1 cellular context compared by ENCODE assay signal in the genomic region with DNA sequence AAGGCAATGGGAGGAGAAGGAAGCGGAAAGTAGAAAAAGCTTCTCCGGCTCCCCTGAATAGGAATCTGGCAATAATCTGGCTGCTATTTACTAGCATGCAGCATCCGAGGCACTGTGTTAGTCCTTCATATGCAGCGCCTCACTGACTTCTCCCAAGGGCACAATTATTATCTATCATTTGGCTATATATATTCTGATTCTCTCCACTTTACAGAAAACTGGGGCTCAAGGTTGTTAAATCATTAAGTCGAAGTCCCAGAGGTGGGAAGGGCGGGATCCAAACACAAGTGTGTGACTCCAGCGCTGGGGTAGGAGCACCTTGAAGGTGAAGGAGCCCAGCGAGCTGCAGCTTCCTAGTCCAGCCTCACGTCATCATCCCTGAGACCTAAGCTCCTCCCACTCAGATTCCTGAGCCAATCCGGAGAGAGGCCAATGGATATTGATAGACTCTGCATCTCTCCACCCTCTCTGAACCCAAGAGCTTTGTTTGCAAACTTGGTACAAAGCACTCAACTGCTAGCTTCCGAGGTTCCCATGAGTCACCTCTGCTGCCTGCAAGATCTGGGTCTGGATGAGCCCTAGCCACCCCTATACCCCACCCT.
TF ChIP-seq lines count a peak whose summit lies in the region.

No MANE protein-coding gene starts in this region.

TF ChIP-seq in K562, 482 proteins besides CTCF, POLR2A, EP300 and RAD21 (continued from another document and continues in another):
- TF ChIP-seq, protein P1, sequence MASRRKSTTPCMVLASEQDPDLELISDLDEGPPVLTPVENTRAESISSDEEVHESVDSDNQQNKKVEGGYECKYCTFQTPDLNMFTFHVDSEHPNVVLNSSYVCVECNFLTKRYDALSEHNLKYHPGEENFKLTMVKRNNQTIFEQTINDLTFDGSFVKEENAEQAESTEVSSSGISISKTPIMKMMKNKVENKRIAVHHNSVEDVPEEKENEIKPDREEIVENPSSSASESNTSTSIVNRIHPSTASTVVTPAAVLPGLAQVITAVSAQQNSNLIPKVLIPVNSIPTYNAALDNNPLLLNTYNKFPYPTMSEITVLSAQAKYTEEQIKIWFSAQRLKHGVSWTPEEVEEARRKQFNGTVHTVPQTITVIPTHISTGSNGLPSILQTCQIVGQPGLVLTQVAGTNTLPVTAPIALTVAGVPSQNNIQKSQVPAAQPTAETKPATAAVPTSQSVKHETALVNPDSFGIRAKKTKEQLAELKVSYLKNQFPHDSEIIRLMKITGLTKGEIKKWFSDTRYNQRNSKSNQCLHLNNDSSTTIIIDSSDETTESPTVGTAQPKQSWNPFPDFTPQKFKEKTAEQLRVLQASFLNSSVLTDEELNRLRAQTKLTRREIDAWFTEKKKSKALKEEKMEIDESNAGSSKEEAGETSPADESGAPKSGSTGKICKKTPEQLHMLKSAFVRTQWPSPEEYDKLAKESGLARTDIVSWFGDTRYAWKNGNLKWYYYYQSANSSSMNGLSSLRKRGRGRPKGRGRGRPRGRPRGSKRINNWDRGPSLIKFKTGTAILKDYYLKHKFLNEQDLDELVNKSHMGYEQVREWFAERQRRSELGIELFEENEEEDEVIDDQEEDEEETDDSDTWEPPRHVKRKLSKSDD (conservative IDR thresholded peaks at IDR 0.05; ENCODE audit: low read length): no peak
- no peak for TF ChIP-seq CBX5 (IDR thresholded peaks at IDR 0.05; ENCODE audit: borderline replicate concordance, low read depth)
- TF ChIP-seq ZBTB8A (IDR thresholded peaks at IDR 0.05; ENCODE audit: partially characterized antibody): no peak
- TF ChIP-seq, protein P2, sequence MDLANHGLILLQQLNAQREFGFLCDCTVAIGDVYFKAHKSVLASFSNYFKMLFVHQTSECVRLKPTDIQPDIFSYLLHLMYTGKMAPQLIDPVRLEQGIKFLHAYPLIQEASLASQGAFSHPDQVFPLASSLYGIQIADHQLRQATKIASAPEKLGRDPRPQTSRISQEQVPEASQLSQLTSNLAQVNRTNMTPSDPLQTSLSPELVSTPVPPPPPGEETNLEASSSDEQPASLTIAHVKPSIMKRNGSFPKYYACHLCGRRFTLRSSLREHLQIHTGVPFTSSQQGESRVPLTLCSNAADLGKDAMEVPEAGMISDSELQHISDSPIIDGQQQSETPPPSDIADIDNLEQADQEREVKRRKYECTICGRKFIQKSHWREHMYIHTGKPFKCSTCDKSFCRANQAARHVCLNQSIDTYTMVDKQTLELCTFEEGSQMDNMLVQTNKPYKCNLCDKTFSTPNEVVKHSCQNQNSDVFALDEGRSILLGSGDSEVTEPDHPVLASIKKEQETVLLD (IDR thresholded peaks at IDR 0.05): no peak
- TF ChIP-seq POLR3A (IDR thresholded peaks at IDR 0.05; ENCODE audit: borderline replicate concordance, extremely low read depth, insufficient read depth, insufficient read length): no peak
- TF ChIP-seq, protein P3, sequence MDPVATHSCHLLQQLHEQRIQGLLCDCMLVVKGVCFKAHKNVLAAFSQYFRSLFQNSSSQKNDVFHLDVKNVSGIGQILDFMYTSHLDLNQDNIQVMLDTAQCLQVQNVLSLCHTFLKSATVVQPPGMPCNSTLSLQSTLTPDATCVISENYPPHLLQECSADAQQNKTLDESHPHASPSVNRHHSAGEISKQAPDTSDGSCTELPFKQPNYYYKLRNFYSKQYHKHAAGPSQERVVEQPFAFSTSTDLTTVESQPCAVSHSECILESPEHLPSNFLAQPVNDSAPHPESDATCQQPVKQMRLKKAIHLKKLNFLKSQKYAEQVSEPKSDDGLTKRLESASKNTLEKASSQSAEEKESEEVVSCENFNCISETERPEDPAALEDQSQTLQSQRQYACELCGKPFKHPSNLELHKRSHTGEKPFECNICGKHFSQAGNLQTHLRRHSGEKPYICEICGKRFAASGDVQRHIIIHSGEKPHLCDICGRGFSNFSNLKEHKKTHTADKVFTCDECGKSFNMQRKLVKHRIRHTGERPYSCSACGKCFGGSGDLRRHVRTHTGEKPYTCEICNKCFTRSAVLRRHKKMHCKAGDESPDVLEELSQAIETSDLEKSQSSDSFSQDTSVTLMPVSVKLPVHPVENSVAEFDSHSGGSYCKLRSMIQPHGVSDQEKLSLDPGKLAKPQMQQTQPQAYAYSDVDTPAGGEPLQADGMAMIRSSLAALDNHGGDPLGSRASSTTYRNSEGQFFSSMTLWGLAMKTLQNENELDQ (CRISPR knock-in tag; IDR thresholded peaks at IDR 0.05; ENCODE audit: borderline replicate concordance): no peak
- TF ChIP-seq ARID1B (IDR thresholded peaks at IDR 0.05): no peak
- no peak for TF ChIP-seq TAF9B (IDR thresholded peaks at IDR 0.05; ENCODE audit: partially characterized antibody)
- TF ChIP-seq TBL1XR1 (IDR thresholded peaks at IDR 0.05; ENCODE audit: low read length in 2 of 2): 0 out of 4 replicates have a peak, but pooled peaks of 1 of the 2 experiments have one; percentile 7
- TF ChIP-seq CBX8 (IDR thresholded peaks at IDR 0.05; ENCODE audit: borderline replicate concordance, extremely low read depth, low read depth, low read length, poor library complexity, severe bottlenecking): no peak
- TF ChIP-seq, protein P4, sequence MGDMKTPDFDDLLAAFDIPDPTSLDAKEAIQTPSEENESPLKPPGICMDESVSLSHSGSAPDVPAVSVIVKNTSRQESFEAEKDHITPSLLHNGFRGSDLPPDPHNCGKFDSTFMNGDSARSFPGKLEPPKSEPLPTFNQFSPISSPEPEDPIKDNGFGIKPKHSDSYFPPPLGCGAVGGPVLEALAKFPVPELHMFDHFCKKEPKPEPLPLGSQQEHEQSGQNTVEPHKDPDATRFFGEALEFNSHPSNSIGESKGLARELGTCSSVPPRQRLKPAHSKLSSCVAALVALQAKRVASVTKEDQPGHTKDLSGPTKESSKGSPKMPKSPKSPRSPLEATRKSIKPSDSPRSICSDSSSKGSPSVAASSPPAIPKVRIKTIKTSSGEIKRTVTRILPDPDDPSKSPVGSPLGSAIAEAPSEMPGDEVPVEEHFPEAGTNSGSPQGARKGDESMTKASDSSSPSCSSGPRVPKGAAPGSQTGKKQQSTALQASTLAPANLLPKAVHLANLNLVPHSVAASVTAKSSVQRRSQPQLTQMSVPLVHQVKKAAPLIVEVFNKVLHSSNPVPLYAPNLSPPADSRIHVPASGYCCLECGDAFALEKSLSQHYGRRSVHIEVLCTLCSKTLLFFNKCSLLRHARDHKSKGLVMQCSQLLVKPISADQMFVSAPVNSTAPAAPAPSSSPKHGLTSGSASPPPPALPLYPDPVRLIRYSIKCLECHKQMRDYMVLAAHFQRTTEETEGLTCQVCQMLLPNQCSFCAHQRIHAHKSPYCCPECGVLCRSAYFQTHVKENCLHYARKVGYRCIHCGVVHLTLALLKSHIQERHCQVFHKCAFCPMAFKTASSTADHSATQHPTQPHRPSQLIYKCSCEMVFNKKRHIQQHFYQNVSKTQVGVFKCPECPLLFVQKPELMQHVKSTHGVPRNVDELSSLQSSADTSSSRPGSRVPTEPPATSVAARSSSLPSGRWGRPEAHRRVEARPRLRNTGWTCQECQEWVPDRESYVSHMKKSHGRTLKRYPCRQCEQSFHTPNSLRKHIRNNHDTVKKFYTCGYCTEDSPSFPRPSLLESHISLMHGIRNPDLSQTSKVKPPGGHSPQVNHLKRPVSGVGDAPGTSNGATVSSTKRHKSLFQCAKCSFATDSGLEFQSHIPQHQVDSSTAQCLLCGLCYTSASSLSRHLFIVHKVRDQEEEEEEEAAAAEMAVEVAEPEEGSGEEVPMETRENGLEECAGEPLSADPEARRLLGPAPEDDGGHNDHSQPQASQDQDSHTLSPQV (IDR thresholded peaks at IDR 0.05): 0 out of 2 replicates have a peak, but pooled peaks have one; percentile 31
- TF ChIP-seq NRF1 (conservative IDR thresholded peaks at IDR 0.05 in 1 of 2, IDR thresholded peaks at IDR 0.05 in 1 of 2): 0 out of 4 replicates have a peak, but pooled peaks of 1 of the 2 experiments have one; percentile 27
- no peak for TF ChIP-seq SNIP1 (IDR thresholded peaks at IDR 0.05; ENCODE audit: low read depth)
- TF ChIP-seq RBM22 (IDR thresholded peaks at IDR 0.05; ENCODE audit: low read depth, low read length, poor library complexity, severe bottlenecking): no peak
- TF ChIP-seq, protein P5, sequence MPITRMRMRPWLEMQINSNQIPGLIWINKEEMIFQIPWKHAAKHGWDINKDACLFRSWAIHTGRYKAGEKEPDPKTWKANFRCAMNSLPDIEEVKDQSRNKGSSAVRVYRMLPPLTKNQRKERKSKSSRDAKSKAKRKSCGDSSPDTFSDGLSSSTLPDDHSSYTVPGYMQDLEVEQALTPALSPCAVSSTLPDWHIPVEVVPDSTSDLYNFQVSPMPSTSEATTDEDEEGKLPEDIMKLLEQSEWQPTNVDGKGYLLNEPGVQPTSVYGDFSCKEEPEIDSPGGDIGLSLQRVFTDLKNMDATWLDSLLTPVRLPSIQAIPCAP (CRISPR knock-in tag; IDR thresholded peaks at IDR 0.05; ENCODE audit: borderline replicate concordance): no peak
- TF ChIP-seq POLR2B (IDR thresholded peaks at IDR 0.05; ENCODE audit: low read depth, partially characterized antibody): peak; percentile 66
- TF ChIP-seq HDGF (IDR thresholded peaks at IDR 0.05): no peak; the same call in 1 of the 2 replicates
- TF ChIP-seq, protein P6, sequence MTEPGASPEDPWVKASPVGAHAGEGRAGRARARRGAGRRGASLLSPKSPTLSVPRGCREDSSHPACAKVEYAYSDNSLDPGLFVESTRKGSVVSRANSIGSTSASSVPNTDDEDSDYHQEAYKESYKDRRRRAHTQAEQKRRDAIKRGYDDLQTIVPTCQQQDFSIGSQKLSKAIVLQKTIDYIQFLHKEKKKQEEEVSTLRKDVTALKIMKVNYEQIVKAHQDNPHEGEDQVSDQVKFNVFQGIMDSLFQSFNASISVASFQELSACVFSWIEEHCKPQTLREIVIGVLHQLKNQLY (CRISPR knock-in tag; conservative IDR thresholded peaks at IDR 0.05): no peak
- TF ChIP-seq, protein P7, sequence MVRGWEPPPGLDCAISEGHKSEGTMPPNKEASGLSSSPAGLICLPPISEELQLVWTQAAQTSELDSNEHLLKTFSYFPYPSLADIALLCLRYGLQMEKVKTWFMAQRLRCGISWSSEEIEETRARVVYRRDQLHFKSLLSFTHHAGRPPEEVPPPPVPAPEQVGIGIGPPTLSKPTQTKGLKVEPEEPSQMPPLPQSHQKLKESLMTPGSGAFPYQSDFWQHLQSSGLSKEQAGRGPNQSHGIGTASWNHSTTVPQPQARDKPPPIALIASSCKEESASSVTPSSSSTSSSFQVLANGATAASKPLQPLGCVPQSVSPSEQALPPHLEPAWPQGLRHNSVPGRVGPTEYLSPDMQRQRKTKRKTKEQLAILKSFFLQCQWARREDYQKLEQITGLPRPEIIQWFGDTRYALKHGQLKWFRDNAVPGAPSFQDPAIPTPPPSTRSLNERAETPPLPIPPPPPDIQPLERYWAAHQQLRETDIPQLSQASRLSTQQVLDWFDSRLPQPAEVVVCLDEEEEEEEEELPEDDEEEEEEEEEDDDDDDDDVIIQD (CRISPR knock-in tag; IDR thresholded peaks at IDR 0.05): no peak
- TF ChIP-seq BHLHE40 (IDR thresholded peaks at IDR 0.05; ENCODE audit: low read length): no peak
- peak; percentile 78 for TF ChIP-seq ESRRA (IDR thresholded peaks at IDR 0.05; ENCODE audit: borderline replicate concordance, low read depth)
- TF ChIP-seq CREM (IDR thresholded peaks at IDR 0.05; ENCODE audit: low read depth): peak; percentile 85
- no peak for TF ChIP-seq ATF1 (CRISPR knock-in tag; IDR thresholded peaks at IDR 0.05)
- TF ChIP-seq ATF1 (tag; IDR thresholded peaks at IDR 0.05): peak; percentile 76
- TF ChIP-seq RB1 (IDR thresholded peaks at IDR 0.05; ENCODE audit: low read depth): no peak
- TF ChIP-seq MCM5 (IDR thresholded peaks at IDR 0.05; ENCODE audit: low read depth): no peak
- no peak for TF ChIP-seq MYC (IDR thresholded peaks at IDR 0.05; ENCODE audit: low read depth, low read length)
- TF ChIP-seq MYC (CRISPR knock-in tag; IDR thresholded peaks at IDR 0.05; ENCODE audit: borderline replicate concordance, low read depth): no peak
- TF ChIP-seq NFE2 (IDR thresholded peaks at IDR 0.05; ENCODE audit: low read depth): no peak
- TF ChIP-seq ZNF143 (CRISPR knock-in tag; IDR thresholded peaks at IDR 0.05): no peak
- no peak for TF ChIP-seq YY1 (IDR thresholded peaks at IDR 0.05; ENCODE audit: borderline replicate concordance in 1 of 3, control insufficient read depth in 1 of 3, extremely low read depth in 1 of 3, insufficient read depth in 3 of 3, insufficient read length in 1 of 3, insufficient replicate concordance in 2 of 3, low read depth in 1 of 3, low read length in 2 of 3)
- TF ChIP-seq, protein P8, sequence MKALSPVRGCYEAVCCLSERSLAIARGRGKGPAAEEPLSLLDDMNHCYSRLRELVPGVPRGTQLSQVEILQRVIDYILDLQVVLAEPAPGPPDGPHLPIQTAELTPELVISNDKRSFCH (CRISPR knock-in tag; IDR thresholded peaks at IDR 0.05): no peak
- TF ChIP-seq, protein P8 (tag; IDR thresholded peaks at IDR 0.05): no peak
- TF ChIP-seq SAP30 (IDR thresholded peaks at IDR 0.05; ENCODE audit: borderline replicate concordance, insufficient read depth, low read depth, low read length, poor library complexity, severe bottlenecking): no peak
- TF ChIP-seq, protein P9, sequence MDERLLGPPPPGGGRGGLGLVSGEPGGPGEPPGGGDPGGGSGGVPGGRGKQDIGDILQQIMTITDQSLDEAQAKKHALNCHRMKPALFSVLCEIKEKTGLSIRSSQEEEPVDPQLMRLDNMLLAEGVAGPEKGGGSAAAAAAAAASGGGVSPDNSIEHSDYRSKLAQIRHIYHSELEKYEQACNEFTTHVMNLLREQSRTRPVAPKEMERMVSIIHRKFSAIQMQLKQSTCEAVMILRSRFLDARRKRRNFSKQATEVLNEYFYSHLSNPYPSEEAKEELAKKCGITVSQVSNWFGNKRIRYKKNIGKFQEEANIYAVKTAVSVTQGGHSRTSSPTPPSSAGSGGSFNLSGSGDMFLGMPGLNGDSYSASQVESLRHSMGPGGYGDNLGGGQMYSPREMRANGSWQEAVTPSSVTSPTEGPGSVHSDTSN (CRISPR knock-in tag; IDR thresholded peaks at IDR 0.05; ENCODE audit: low read depth): no peak
- TF ChIP-seq, protein P9 (tag; conservative IDR thresholded peaks at IDR 0.05; ENCODE audit: low read depth): no peak
- 0 out of 2 replicates have a peak, but pooled peaks have one; percentile 35 for TF ChIP-seq CREB1 (IDR thresholded peaks at IDR 0.05)
- TF ChIP-seq CREB1 (CRISPR knock-in tag; IDR thresholded peaks at IDR 0.05): no peak
- no peak for TF ChIP-seq MTA2 (IDR thresholded peaks at IDR 0.05; ENCODE audit: low read depth)
- no peak for TF ChIP-seq THRAP3 (IDR thresholded peaks at IDR 0.05; ENCODE audit: borderline replicate concordance)
- no peak for TF ChIP-seq EZH2 (IDR thresholded peaks at IDR 0.05; ENCODE audit: borderline replicate concordance, low read depth, low read length)
- TF ChIP-seq U2AF2 (optimal IDR thresholded peaks at IDR 0.05; ENCODE audit: low read depth, low read length): no peak
- TF ChIP-seq PRPF4 (IDR thresholded peaks at IDR 0.05; ENCODE audit: insufficient read depth, low read depth, low read length, poor library complexity, severe bottlenecking): no peak
- peak; percentile 53 for TF ChIP-seq TAF1 (IDR thresholded peaks at IDR 0.05; ENCODE audit: control insufficient read depth, extremely low read depth, insufficient read depth, low read length, severe bottlenecking)
- TF ChIP-seq ZNF408 (CRISPR knock-in tag; IDR thresholded peaks at IDR 0.05; ENCODE audit: low read depth): no peak
